ENCODE assay signal across 7 cellular contexts in the genomic region with DNA sequence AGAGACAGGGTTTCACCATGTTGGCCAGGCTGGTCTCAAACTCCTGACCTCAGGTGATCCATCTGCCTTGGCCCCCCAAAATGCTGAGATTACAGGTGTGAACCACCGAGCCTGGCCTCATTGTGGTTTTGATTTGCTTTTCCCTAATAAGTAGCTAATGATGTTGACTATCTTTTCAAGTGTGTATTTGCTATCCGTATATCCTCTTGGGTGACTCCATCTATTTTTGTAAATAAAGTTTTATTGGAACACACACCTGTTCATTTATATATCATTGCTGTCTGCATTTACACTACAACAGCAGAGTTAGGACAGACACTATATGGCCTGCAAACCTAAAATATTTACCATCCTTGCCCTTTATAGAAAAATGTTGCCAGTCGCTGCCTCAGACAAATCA.
"Had no signal": no experiment of that assay in that cellular context is flagged by ENCODE, and none has a peak within 500 bp of the region (broad histone marks: within the 10 kb centered on the region; RNA-seq: fewer than 3 reads in every experiment).

No MANE protein-coding gene starts in this region.

- DNase-seq: GDM1, GF-D8 had no signal

- FAIRE-seq: G401.6, GM12891, GM12892, GM18507, GM19239 had no signal
